Comparison of ENCODE assay signal across 17 cellular contexts in genomic region chr22:49727191-49727880, GRCh38.
DNase-seq lines count a peak whose midpoint lies in the region; ATAC-seq and TF ChIP-seq lines count a peak whose summit lies in the region.
"Had no signal": no experiment of that assay in that cellular context is flagged by ENCODE, and none has a peak within 500 bp of the region (broad histone marks: within the 10 kb centered on the region; RNA-seq: fewer than 3 reads in every experiment).

No MANE protein-coding gene starts in this region.

- H2AFZ ChIP-seq in SK-N-SH (ENCODE audit: low read depth), result no peak overlapping the region

- H3K27ac Mint-ChIP-seq in stimulated activated memory B cell treated with anti-CD40 and anti-IgM and Interleukin-4, amounts not matched to agents 10 μg/mL and 1 μg/mL and 100 μg/mL, for 72 hours, result no peak overlapping the region
- H3K27ac Mint-ChIP-seq: B cell had no signal

- intact Hi-C loops in upper lobe of right lung (cut with DNase I), result no loop called here

- H3K4me1 Mint-ChIP-seq in stimulated activated memory B cell treated with anti-CD40 and anti-IgM and Interleukin-4, amounts not matched to agents 10 μg/mL and 1 μg/mL and 100 μg/mL, for 72 hours, result peaks cover 11% of the 10 kb centered on the region

- H3K9me2 ChIP-seq in SK-N-SH, result no peaks in the 10 kb centered on the region

- H3K4me1 ChIP-seq in SK-N-SH (ENCODE audit: control insufficient read depth in 1 of 2, insufficient read depth in 2 of 2, low read depth in 1 of 2, low read length in 1 of 2), result peaks cover 0 to 2% of the 10 kb centered on the region in 2 experiments; a peak in 1 of 4 replicates
- no peaks in the 10 kb centered on the region for H3K4me1 ChIP-seq in upper lobe of right lung

- no peak overlapping the region for H3K4me3 Mint-ChIP-seq in stimulated activated memory B cell treated with anti-CD40 and anti-IgM and Interleukin-4, amounts not matched to agents 10 μg/mL and 1 μg/mL and 100 μg/mL, for 72 hours

- no peak overlapping the region for H3K4me2 ChIP-seq in SK-N-SH

- no peaks in the 10 kb centered on the region for H3K79me2 ChIP-seq in SK-N-SH (ENCODE audit: insufficient read depth)

- H3F3A ChIP-seq in SK-N-SH (replicated peaks; ENCODE audit: insufficient read depth), result no peaks in the 10 kb centered on the region

- no peaks in the 10 kb centered on the region for H3K36me3 Mint-ChIP-seq in stimulated activated memory B cell treated with anti-CD40 and anti-IgM and Interleukin-4, amounts not matched to agents 10 μg/mL and 1 μg/mL and 100 μg/mL, for 72 hours

- H3K27me3 Mint-ChIP-seq in stimulated activated memory B cell treated with anti-CD40 and anti-IgM and Interleukin-4, amounts not matched to agents 10 μg/mL and 1 μg/mL and 100 μg/mL, for 72 hours, result peaks cover 89% of the 10 kb centered on the region

- WGBS in SK-N-SH (ENCODE audit: low lambda C conversion rate), result 55% methylated on average over 21 of the region's 27 CpGs

- DNase-seq in SK-N-SH, result peak; percentile 34
- peak; percentile 27 for DNase-seq in D341Med (ENCODE audit: low spot score)
- DNase-seq in islet precursor cell, result peak; percentile 43
- DNase-seq in upper lobe of right lung, result peak; percentile 47
- DNase-seq in GM03348 (ENCODE audit: low spot score), result no peak
- DNase-seq: DMS53, NCI-H1092, NCI-H1417 treated with DMSO at 0.1 percent for 48 hours, NCI-H1694 treated with DMSO at 0.1 percent for 48 hours, NCI-H2081, NCI-H2227 treated with DMSO at 0.1 percent for 48 hours, NCI-H526 treated with DMSO at 0.1 percent for 48 hours, SIG-M5 had no signal

- no peak overlapping the region for H3K4me3 ChIP-seq in SK-N-SH (ENCODE audit: low read depth in 2 of 2, low read length in 1 of 2)
- no peak overlapping the region for H3K4me3 ChIP-seq in upper lobe of right lung

- H3K36me3 ChIP-seq in SK-N-SH (replicated peaks in 1 of 2; ENCODE audit: control insufficient read depth in 1 of 2, insufficient read depth in 2 of 2, low read length in 1 of 2) (no peaks in the 10 kb centered on the region), upper lobe of right lung (no peaks in the 10 kb centered on the region)

- TF ChIP-seq RAD21 in SK-N-SH (IDR thresholded peaks at IDR 0.05; ENCODE audit: low read length), result no peak

- ATAC-seq in SK-N-SH treated with all-trans-retinoic acid at 6 μM for 48 hours (no peak), upper lobe of right lung (no peak)
- no peak for ATAC-seq in stimulated activated memory B cell treated with anti-CD40 and anti-IgM and Interleukin-4, amounts not matched to agents 10 μg/mL and 1 μg/mL and 100 μg/mL, for 72 hours

- H3K27ac ChIP-seq in SK-N-SH (ENCODE audit: low read depth in 2 of 2, low read length in 1 of 2) (no peak overlapping the region), upper lobe of right lung (no peak overlapping the region)
- H3K27ac ChIP-seq: 22Rv1 had no signal

- TF ChIP-seq CTCF in SK-N-SH (IDR thresholded peaks at IDR 0.05) (no peak), upper lobe of right lung (IDR thresholded peaks at IDR 0.05) (no peak)

- H3K27me3 ChIP-seq in SK-N-SH (ENCODE audit: insufficient read depth) (peaks cover 9% of the 10 kb centered on the region; the same call in 1 of the 2 replicates), upper lobe of right lung (peaks cover 52% of the 10 kb centered on the region)

- CTCF ChIA-PET in SK-N-SH (lab: Yijun Ruan, JAX), result interaction anchor here (1.5 to 3.3 kb wide), 4 partner anchors 9 to 293 kb away, joined by 3 to 15 read pairs (median 6); no protein-coding TSS in a partner anchor

- no peak for TF ChIP-seq EP300 in SK-N-SH (IDR thresholded peaks at IDR 0.05; ENCODE audit: borderline replicate concordance in 1 of 2, low read depth in 1 of 2, low read length in 1 of 2)

- H4K20me1 ChIP-seq in SK-N-SH (ENCODE audit: insufficient read depth), result no peaks in the 10 kb centered on the region

- no peaks in the 10 kb centered on the region for H3K9me3 Mint-ChIP-seq in stimulated activated memory B cell treated with anti-CD40 and anti-IgM and Interleukin-4, amounts not matched to agents 10 μg/mL and 1 μg/mL and 100 μg/mL, for 72 hours

- POLR2A ChIA-PET in SK-N-SH (lab: Yijun Ruan, JAX), result interaction anchor here (1.0 kb wide), 1 partner anchor 9 kb away, joined by 3 read pairs; no protein-coding TSS in a partner anchor

- H3K9ac ChIP-seq in SK-N-SH, result no peak overlapping the region

- H3K9me3 ChIP-seq in SK-N-SH (no peaks in the 10 kb centered on the region), upper lobe of right lung (no peaks in the 10 kb centered on the region)

TF ChIP-seq in SK-N-SH, 30 proteins besides CTCF, POLR2A, EP300 and RAD21 (continues in another document):
- no peak for TF ChIP-seq SMC3 (IDR thresholded peaks at IDR 0.05; ENCODE audit: low read depth, low read length)
- TF ChIP-seq USF1 (IDR thresholded peaks at IDR 0.05; ENCODE audit: borderline replicate concordance, low read depth), result no peak
- TF ChIP-seq REST (IDR thresholded peaks at IDR 0.05; ENCODE audit: low read depth, low read length), result no peak
- no peak for TF ChIP-seq RXRA (IDR thresholded peaks at IDR 0.05; ENCODE audit: borderline replicate concordance, low read depth)
- no peak for TF ChIP-seq TAF1 (IDR thresholded peaks at IDR 0.05; ENCODE audit: borderline replicate concordance, low read depth, low read length)

TF ChIP-seq in SK-N-SH treated with all-trans-retinoic acid at 6 μM for 48 hours, 23 proteins besides CTCF, POLR2A, EP300 and RAD21:
- TF ChIP-seq ISL1 (CRISPR knock-in tag; IDR thresholded peaks at IDR 0.05) (no peak), ZNF8 (CRISPR knock-in tag; IDR thresholded peaks at IDR 0.05) (no peak), OSR1 (CRISPR knock-in tag; IDR thresholded peaks at IDR 0.05) (no peak)
